In the genomic region with DNA sequence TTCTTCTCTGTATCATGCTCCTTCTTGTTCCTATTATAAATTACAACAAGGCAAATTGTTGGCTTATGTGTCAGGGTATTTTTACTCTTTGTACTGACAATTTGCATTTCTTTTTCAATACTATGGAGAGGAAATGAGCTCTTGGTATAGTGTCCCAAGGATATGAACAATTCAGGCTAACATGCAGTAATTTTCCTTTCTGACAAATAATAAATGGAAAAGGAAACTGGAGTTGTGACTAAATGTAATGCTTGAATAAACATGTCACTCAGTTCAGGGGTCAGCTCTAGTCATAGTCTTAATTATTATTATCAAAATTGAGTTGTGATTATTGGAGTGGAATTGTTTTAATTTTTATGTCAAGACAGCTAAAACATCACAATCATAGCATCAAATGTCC, we compare ENCODE assay signal across 15 cellular contexts.
DNase-seq lines count a peak whose midpoint lies in the region; ATAC-seq and TF ChIP-seq lines count a peak whose summit lies in the region.
"Had no signal": no experiment of that assay in that cellular context is flagged by ENCODE, and none has a peak within 500 bp of the region (broad histone marks: within the 10 kb centered on the region; RNA-seq: fewer than 3 reads in every experiment).

No MANE protein-coding gene starts in this region.

- H3K36me3 ChIP-seq in heart right ventricle (no peaks in the 10 kb centered on the region), brain microvascular endothelial cell (replicated peaks) (no peaks in the 10 kb centered on the region), uterus (no peaks in the 10 kb centered on the region)

- H3K9me3 ChIP-seq in heart right ventricle, result no peaks in the 10 kb centered on the region
- no peaks in the 10 kb centered on the region for H3K9me3 ChIP-seq in uterus

- no peak for DNase-seq in heart right ventricle
- DNase-seq in Right ventricle myocardium inferior (ENCODE audit: missing footprints), result no peak
- no peak for DNase-seq in brain microvascular endothelial cell
- peak; percentile 75 to 91 for DNase-seq in lung microvascular endothelial cell (ENCODE audit: low read depth in 2 of 2)
- no peak for DNase-seq in uterus
- no peak for DNase-seq in NAMALWA (ENCODE audit: low spot score)
- no peak for DNase-seq in SHP77 (lab: John Stamatoyannopoulos, UW)
- DNase-seq: activated B cell treated with CpG ODN at 0.5 μM for 24 hours; COR-L47; effector memory CD4-positive, alpha-beta T cell; NCI-H2029 treated with DMSO at 0.1 percent for 48 hours; NCI-H526 treated with DMSO at 0.1 percent for 48 hours; PC-9; T-helper 1 cell had no signal

- in situ Hi-C loops in brain microvascular endothelial cell (cut with HindIII; ENCODE audit: low pct_ligation_motif_present, low sequenced_read_pairs), result no loop called here

- no peak overlapping the region for H3K4me3 ChIP-seq in heart right ventricle
- no peak overlapping the region for H3K4me3 ChIP-seq in brain microvascular endothelial cell (ENCODE audit: low read depth, low read length)
- no peak overlapping the region for H3K4me3 ChIP-seq in uterus
- H3K4me3 ChIP-seq: PC-9 had no signal

- no peak for TF ChIP-seq POLR2A in uterus (IDR thresholded peaks at IDR 0.05)

- no peak for TF ChIP-seq CTCF in heart right ventricle (IDR thresholded peaks at IDR 0.05)
- TF ChIP-seq CTCF in brain microvascular endothelial cell (IDR thresholded peaks at IDR 0.05; ENCODE audit: low read depth, low read length, missing control alignments), result no peak
- TF ChIP-seq CTCF in uterus (IDR thresholded peaks at IDR 0.05), result no peak

- H3K4me1 ChIP-seq in heart right ventricle (peaks cover 3 to 59% (median 40%) of the 10 kb centered on the region in 9 donors), uterus (peaks cover 8 to 20% of the 10 kb centered on the region in 2 donors)

- H3K27ac ChIP-seq in heart right ventricle, result peak overlapping the region in 7 of 10 donors; percentile 37 to 84 (median 70)
- H3K27ac ChIP-seq in brain microvascular endothelial cell, result peak overlapping the region; percentile 95
- H3K27ac ChIP-seq in uterus, result peak overlapping the region; percentile 81 to 93
- H3K27ac ChIP-seq: PC-9 had no signal

- intact Hi-C loops in heart right ventricle (cut with DNase I) (no loop called here), Right ventricle myocardium inferior (cut with DNase I) (no loop called here), uterus (cut with DNase I; ENCODE audit: low total_unique reads) (no loop called here)

- H3K27me3 ChIP-seq in heart right ventricle (no peaks in the 10 kb centered on the region), brain microvascular endothelial cell (replicated peaks) (no peaks in the 10 kb centered on the region), uterus (no peaks in the 10 kb centered on the region)

- no peak for ATAC-seq in heart right ventricle
- ATAC-seq in Right ventricle myocardium inferior, result no peak
- no peak for ATAC-seq in HG03095 (IDR thresholded peaks at IDR 0.05; ENCODE audit: unreplicated experiment)

Comparison
In these comparisons a context has a peak if more than half of its experiments do, and no peak if none do; other contexts are left out.
1. DNase-seq: peak in lung microvascular endothelial cell (2 of 2); none in heart right ventricle (0 of 2), Right ventricle myocardium inferior (single experiment), brain microvascular endothelial cell (single experiment), uterus (0 of 2), NAMALWA (single experiment) and SHP77 (0 of 2).
2. Peak in every context shown above with its lines, with median percentiles within 50 percentile points of each other: H3K27ac ChIP-seq.